ENCODE assay signal across 8 cellular contexts in the genomic region with DNA sequence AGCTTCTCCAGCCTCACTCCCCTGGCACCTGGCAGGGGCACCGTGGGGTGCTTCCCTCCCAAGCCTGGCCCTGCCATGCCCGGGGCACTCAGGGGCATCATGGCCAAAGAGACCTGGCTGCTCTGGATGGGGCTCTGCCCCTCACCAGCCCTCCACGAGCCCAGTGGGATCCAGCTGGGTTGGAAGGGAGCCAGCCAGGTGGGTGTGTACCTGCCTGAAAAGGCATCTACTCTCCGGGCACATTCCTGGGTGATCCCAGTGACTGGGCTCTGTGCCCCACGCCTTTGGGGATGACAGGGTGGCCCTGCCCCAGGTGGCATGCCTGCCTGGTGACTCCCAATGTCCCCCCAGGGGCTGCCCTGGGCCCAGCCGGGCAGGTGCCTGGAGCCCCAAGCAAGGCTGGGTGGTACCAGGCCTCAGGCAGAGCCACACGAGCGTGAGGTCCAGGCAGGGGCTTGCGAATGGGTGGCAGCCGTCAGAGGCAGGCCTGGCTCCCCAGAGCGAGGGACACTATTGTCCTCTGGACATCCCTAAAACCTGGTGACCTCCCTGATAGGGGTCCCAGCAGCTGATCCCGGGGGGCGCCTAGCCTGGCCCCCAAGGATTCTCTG. TPM values are rescaled to one million over a fixed set of nuclear protein-coding genes. Genes with fewer than 3 reads are reported as not detected.
A peak's percentile ranks its signal among the peaks of the same experiment; 100 is the strongest.
DNase-seq lines count a peak whose midpoint lies in the region; ATAC-seq and TF ChIP-seq lines count a peak whose summit lies in the region.
"Had no signal": no experiment of that assay in that cellular context is flagged by ENCODE, and none has a peak within 500 bp of the region (broad histone marks: within the 10 kb centered on the region; RNA-seq: fewer than 3 reads in every experiment).

No MANE protein-coding gene starts in this region.

- H3K27me3 Mint-ChIP-seq in T-cell (peaks cover 0 to 3% of the 10 kb centered on the region in 2 donors), glutamatergic neuron (ENCODE audit: unreplicated experiment) (peaks cover 14% of the 10 kb centered on the region)

- H3K4me1 Mint-ChIP-seq in T-cell (peaks cover 4 to 6% (median 4%) of the 10 kb centered on the region in 3 donors), glutamatergic neuron (ENCODE audit: low read depth, unreplicated experiment) (peaks cover 11% of the 10 kb centered on the region)

- H3K4me1 ChIP-seq in smooth muscle cell (ENCODE audit: low read depth) = peaks cover 27% of the 10 kb centered on the region

- H3K9me3 ChIP-seq in smooth muscle cell (replicated peaks; ENCODE audit: low read depth) = no peaks in the 10 kb centered on the region

- WGBS in smooth muscle cell (ENCODE audit: low lambda C conversion rate) = 38% methylated on average over 12 of the region's 13 CpGs

- no peaks in the 10 kb centered on the region for H3K36me3 ChIP-seq in smooth muscle cell (ENCODE audit: low read depth)

- H3K27me3 ChIP-seq in smooth muscle cell (ENCODE audit: low read depth) = no peaks in the 10 kb centered on the region

- H3K4me3 Mint-ChIP-seq in T-cell = peak overlapping the region; percentile 36 to 59 (median 37)
- peak overlapping the region; percentile 88 for H3K4me3 Mint-ChIP-seq in glutamatergic neuron (ENCODE audit: unreplicated experiment)

- peaks cover 6% of the 10 kb centered on the region for H3F3A ChIP-seq in smooth muscle cell (ENCODE audit: low read depth)

- POLR2A ChIA-PET in T-cell (lab: Charles Lee) = interaction anchor here in 1 of 2 donors (0.6 kb wide), 1 partner anchor 1226 kb away, joined by 3 read pairs; no protein-coding TSS in a partner anchor

- TF ChIP-seq CTCF in HFF-Myc (IDR thresholded peaks at IDR 0.05; ENCODE audit: low read depth, low read length, missing control alignments) (no peak), glutamatergic neuron (IDR thresholded peaks at IDR 0.05; ENCODE audit: partially characterized antibody, unreplicated experiment) (no peak), smooth muscle cell (IDR thresholded peaks at IDR 0.05; ENCODE audit: borderline replicate concordance, insufficient read depth, poor library complexity, severe bottlenecking) (no peak)

- no peaks in the 10 kb centered on the region for H3K36me3 Mint-ChIP-seq in T-cell
- H3K36me3 Mint-ChIP-seq in glutamatergic neuron (ENCODE audit: unreplicated experiment) = no peaks in the 10 kb centered on the region

- DNase-seq in HFF-Myc (ENCODE audit: extremely low read depth, low read depth) = no peak
- no peak for DNase-seq in T-cell
- DNase-seq in glutamatergic neuron = no peak
- no peak for DNase-seq in smooth muscle cell (lab: John Stamatoyannopoulos, UW; ENCODE audit: unreplicated experiment)

- peak overlapping the region; percentile 80 for H3K27ac ChIP-seq in smooth muscle cell (ENCODE audit: low read depth)

- peak overlapping the region; percentile 59 for H3K9ac ChIP-seq in smooth muscle cell (ENCODE audit: low read depth)

- H3K4me2 ChIP-seq in smooth muscle cell = peak overlapping the region; percentile 96

- H3K27ac Mint-ChIP-seq in T-cell (no peak overlapping the region), glutamatergic neuron (ENCODE audit: unreplicated experiment) (peak overlapping the region; percentile 85)

- CTCF ChIA-PET in T-cell (lab: Charles Lee) = no interaction called here

- no peak overlapping the region for H2AFZ ChIP-seq in smooth muscle cell (ENCODE audit: low read depth)

- H3K79me2 ChIP-seq in smooth muscle cell (ENCODE audit: low read depth) = peaks cover 49% of the 10 kb centered on the region

- H3K9me3 Mint-ChIP-seq in T-cell (no peaks in the 10 kb centered on the region), glutamatergic neuron (ENCODE audit: unreplicated experiment) (peaks cover 3% of the 10 kb centered on the region)

- ATAC-seq in T-cell (replicated peaks in 1 of 4) (peak in 2 of 4 experiments; percentile 4 to 9), HG03045 (IDR thresholded peaks at IDR 0.05; ENCODE audit: unreplicated experiment) (no peak), HG02588 (IDR thresholded peaks at IDR 0.05; ENCODE audit: unreplicated experiment) (no peak), HG03175 (IDR thresholded peaks at IDR 0.05; ENCODE audit: unreplicated experiment) (no peak)

- peaks cover 52% of the 10 kb centered on the region for H4K20me1 ChIP-seq in smooth muscle cell (ENCODE audit: low read depth)

- H3K4me3 ChIP-seq in HFF-Myc (replicated peaks; ENCODE audit: low read depth, low read length) (peak overlapping the region; percentile 94), smooth muscle cell (peak overlapping the region; percentile 60)

RNA-seq across cellular contexts. Expression of a gene that starts 0.8 kb away (rescaled TPM):
- 10 to 100 TPM in 2 of 5 donors, 1 to 10 TPM in 3; 8.6 to 11.5 (median 9.7) TPM for total RNA-seq in T-cell
- total RNA-seq in glutamatergic neuron (ENCODE audit: unreplicated experiment) = 140 TPM
- total RNA-seq in smooth muscle cell = 17.1 and 21.1 TPM in 2 replicates
- 42.8 and 45.9 TPM in 2 replicates for polyA plus RNA-seq in smooth muscle cell

RNA-seq across cellular contexts. Expression of a gene that starts 24.2 kb away (rescaled TPM):
- total RNA-seq in T-cell = under 1 TPM in 4 of 5 donors, not detected in 1; 0.07 to 0.20 (median 0.09) TPM
- 15.8 TPM for total RNA-seq in glutamatergic neuron (ENCODE audit: unreplicated experiment)
- total RNA-seq in smooth muscle cell = not detected in 2 replicates
- polyA plus RNA-seq in smooth muscle cell = 0.10 TPM in 1 of 2 replicates, not detected in the other
- total RNA-seq: RPMI7951 had no signal

RNA-seq across cellular contexts. Expression of a gene that starts 35.4 kb away (rescaled TPM):
- 10 to 100 TPM; 20.4 to 46.8 (median 36.3) TPM for total RNA-seq in T-cell
- 16.5 TPM for total RNA-seq in glutamatergic neuron (ENCODE audit: unreplicated experiment)
- 9.5 and 19.0 TPM in 2 replicates for total RNA-seq in smooth muscle cell
- 31.5 and 41.5 TPM in 2 replicates for polyA plus RNA-seq in smooth muscle cell

RNA-seq across cellular contexts. Expression of a gene that starts 45.4 kb away (rescaled TPM):
- total RNA-seq in T-cell = 1 to 10 TPM in 1 of 5 donors, under 1 TPM in 4; 0.43 to 1.4 (median 0.76) TPM
- total RNA-seq in glutamatergic neuron (ENCODE audit: unreplicated experiment) = 4.1 TPM
- total RNA-seq in smooth muscle cell = 0.94 and 1.2 TPM in 2 replicates
- 1.9 and 3.0 TPM in 2 replicates for polyA plus RNA-seq in smooth muscle cell
- total RNA-seq: RPMI7951 had no signal

Comparison
In these comparisons a context has a peak if more than half of its experiments do, and no peak if none do; other contexts are left out.
1. RNA of a gene that starts 24.2 kb away (total RNA-seq): 15.8 TPM in glutamatergic neuron (single experiment); 0.07 to 0.20 TPM in T-cell and not detected in smooth muscle cell; every median in the first group is over 10 times any median in the second.